In genomic region chr20:31606678-31606927, GRCh38 we compare ENCODE assay signal across 7 cellular contexts. TPM values are rescaled to one million over a fixed set of nuclear protein-coding genes. Genes with fewer than 3 reads are reported as not detected.
DNase-seq lines count a peak whose midpoint lies in the region; ATAC-seq and TF ChIP-seq lines count a peak whose summit lies in the region.

No MANE protein-coding gene starts in this region.

- H3K27me3 Mint-ChIP-seq in HFFc6 (ENCODE audit: insufficient read depth): peaks cover 38% of the 10 kb centered on the region
- peaks cover 42% of the 10 kb centered on the region for H3K27me3 Mint-ChIP-seq in activated T-helper 2 cell treated with anti-CD3 and anti-CD28 coated beads, Interferon-gamma antibody, Interleukin-2, Interleukin-4, amounts not matched to agents 10 μg/mL and 5 μg/mL and 100 μg/mL, durations not matched to agents 14 hours and 24 hours and 36 hours (ENCODE audit: low read depth)

- H3K4me1 ChIP-seq in iPS-15b (ENCODE audit: control insufficient read depth, insufficient read depth, low read length): peaks cover 23% of the 10 kb centered on the region
- peaks cover 19 to 92% (median 77%) of the 10 kb centered on the region in 6 donors for H3K4me1 ChIP-seq in spleen

- peaks cover 54% of the 10 kb centered on the region for H3K4me1 Mint-ChIP-seq in HFFc6 (ENCODE audit: low read depth)
- H3K4me1 Mint-ChIP-seq in activated T-helper 2 cell treated with anti-CD3 and anti-CD28 coated beads, Interferon-gamma antibody, Interleukin-2, Interleukin-4, amounts not matched to agents 10 μg/mL and 5 μg/mL and 100 μg/mL, durations not matched to agents 14 hours and 24 hours and 36 hours (ENCODE audit: low read depth): peaks cover 23% of the 10 kb centered on the region

- no peak for TF ChIP-seq POLR2A in spleen (IDR thresholded peaks at IDR 0.05)

- peaks cover 9% of the 10 kb centered on the region for H3K36me3 ChIP-seq in iPS-15b (ENCODE audit: control insufficient read depth, insufficient read depth, low read length)
- no peaks in the 10 kb centered on the region for H3K36me3 ChIP-seq in spleen

- peaks cover 29% of the 10 kb centered on the region for H3K36me3 Mint-ChIP-seq in HFFc6 (ENCODE audit: low read depth)
- no peaks in the 10 kb centered on the region for H3K36me3 Mint-ChIP-seq in activated T-helper 2 cell treated with anti-CD3 and anti-CD28 coated beads, Interferon-gamma antibody, Interleukin-2, Interleukin-4, amounts not matched to agents 10 μg/mL and 5 μg/mL and 100 μg/mL, durations not matched to agents 14 hours and 24 hours and 36 hours (ENCODE audit: low read depth)

- intact Hi-C loops in activated T-helper 2 cell treated with anti-CD3 and anti-CD28 coated beads, Interferon-gamma antibody, Interleukin-2, Interleukin-4, amounts not matched to agents 10 μg/mL and 5 μg/mL and 100 μg/mL, durations not matched to agents 14 hours and 24 hours and 36 hours (cut with micrococcal nuclease): no loop called here
- intact Hi-C loops in spleen (cut with DNase I; ENCODE audit: low total_unique reads): no loop called here

- H3K4me3 ChIP-seq in iPS-15b (ENCODE audit: low read depth, low read length) (peak overlapping the region; percentile 98), spleen (peak overlapping the region; percentile 65 to 94 (median 87))

- TF ChIP-seq CTCF in HFFc6 (IDR thresholded peaks at IDR 0.05): no peak
- no peak for TF ChIP-seq CTCF in spleen (IDR thresholded peaks at IDR 0.05 in 8 of 11, conservative IDR thresholded peaks at IDR 0.05 in 3 of 11)

- peak overlapping the region; percentile 99 for H3K27ac Mint-ChIP-seq in HFFc6
- no peak overlapping the region for H3K27ac Mint-ChIP-seq in activated T-helper 2 cell treated with anti-CD3 and anti-CD28 coated beads, Interferon-gamma antibody, Interleukin-2, Interleukin-4, amounts not matched to agents 10 μg/mL and 5 μg/mL and 100 μg/mL, durations not matched to agents 14 hours and 24 hours and 36 hours

- DNase-seq in HFFc6: no peak
- DNase-seq in activated T-helper 2 cell treated with anti-CD3 and anti-CD28 coated beads, Interferon-gamma antibody, Interleukin-2, Interleukin-4, amounts not matched to agents 10 μg/mL and 5 μg/mL and 100 μg/mL, durations not matched to agents 14 hours and 24 hours and 36 hours (ENCODE audit: low spot score): no peak
- no peak for DNase-seq in spleen
- DNase-seq in stimulated activated naive CD8-positive, alpha-beta T cell treated with anti-CD3 and anti-CD28 coated beads, Interleukin-15, Interleukin-2, amounts not matched to agents 100 U/mL and 50 U/mL, for 24 hours: no peak
- no peak for DNase-seq in HK-2 (ENCODE audit: unreplicated experiment)

- ATAC-seq in stimulated activated naive CD8-positive, alpha-beta T cell treated with anti-CD3 and anti-CD28 coated beads, Interleukin-15, Interleukin-2, amounts not matched to agents 100 U/mL and 50 U/mL, for 24 hours: no peak
- ATAC-seq in HG02642 (IDR thresholded peaks at IDR 0.05; ENCODE audit: poor library complexity, unreplicated experiment): no peak

- no peaks in the 10 kb centered on the region for H3K9me3 ChIP-seq in iPS-15b (ENCODE audit: control insufficient read depth, insufficient read depth, low read length)
- H3K9me3 ChIP-seq in spleen: no peaks in the 10 kb centered on the region

- WGBS in spleen, 5 donors: 58 to 76% (median 72%) methylated on average over 1 of the region's 1 CpG

- peaks cover 23% of the 10 kb centered on the region for H3K9me3 Mint-ChIP-seq in HFFc6
- H3K9me3 Mint-ChIP-seq in activated T-helper 2 cell treated with anti-CD3 and anti-CD28 coated beads, Interferon-gamma antibody, Interleukin-2, Interleukin-4, amounts not matched to agents 10 μg/mL and 5 μg/mL and 100 μg/mL, durations not matched to agents 14 hours and 24 hours and 36 hours: no peaks in the 10 kb centered on the region

- peak overlapping the region; percentile 96 for H3K4me3 Mint-ChIP-seq in HFFc6
- H3K4me3 Mint-ChIP-seq in activated T-helper 2 cell treated with anti-CD3 and anti-CD28 coated beads, Interferon-gamma antibody, Interleukin-2, Interleukin-4, amounts not matched to agents 10 μg/mL and 5 μg/mL and 100 μg/mL, durations not matched to agents 14 hours and 24 hours and 36 hours (ENCODE audit: low read depth): peak overlapping the region; percentile 21

- H3K27me3 ChIP-seq in iPS-15b (ENCODE audit: control insufficient read depth, insufficient read depth, low read length) (no peaks in the 10 kb centered on the region), spleen (replicated peaks in 1 of 7) (peaks cover 0 to 78% (median 18%) of the 10 kb centered on the region in 7 donors)

- peak overlapping the region; percentile 94 for H3K9ac ChIP-seq in iPS-15b (ENCODE audit: low read depth, low read length)

- H3K27ac ChIP-seq in spleen: peak overlapping the region in 7 of 8 donors; percentile 80 to 91 (median 87)

RNA-seq across cellular contexts. Expression of gene ID1, which starts 1.5 kb away (rescaled TPM):
- total RNA-seq in HFFc6 (2021; fragmentation: NEBNext Ultra II Directional; extraction: Animal tissue kit (Norgen Biotek cat#: 25700)): 100 to 1,000 TPM; 397 to 487 (median 452) TPM
- total RNA-seq in activated T-helper 2 cell treated with anti-CD3 and anti-CD28 coated beads, Interferon-gamma antibody, Interleukin-2, Interleukin-4, amounts not matched to agents 10 μg/mL and 5 μg/mL and 100 μg/mL, durations not matched to agents 14 hours and 24 hours and 36 hours: 1.5 and 2.1 TPM in 2 replicates
- total RNA-seq in spleen: 100 to 1,000 TPM in 5 of 7 donors, 10 to 100 TPM in 2; 77.1 to 222 (median 124) TPM
- polyA plus RNA-seq in spleen: 100 to 1,000 TPM in 2 of 3 donors, 10 to 100 TPM in 1; 47.6 to 131 (median 122) TPM

RNA-seq across cellular contexts. Expression of gene COX4I2, which starts 31.1 kb away (rescaled TPM):
- not detected for total RNA-seq in HFFc6 (2021; fragmentation: NEBNext Ultra II Directional; extraction: Animal tissue kit (Norgen Biotek cat#: 25700))
- total RNA-seq in activated T-helper 2 cell treated with anti-CD3 and anti-CD28 coated beads, Interferon-gamma antibody, Interleukin-2, Interleukin-4, amounts not matched to agents 10 μg/mL and 5 μg/mL and 100 μg/mL, durations not matched to agents 14 hours and 24 hours and 36 hours: not detected in 2 replicates
- 1 to 10 TPM in 3 of 7 donors, not detected in 4; 1.1 to 1.5 (median 1.5) TPM for total RNA-seq in spleen
- 1 to 10 TPM; 1.9 to 4.6 (median 2.0) TPM for polyA plus RNA-seq in spleen

Comparison
In these comparisons a context has a peak if more than half of its experiments do, and no peak if none do; other contexts are left out.
1. RNA of gene ID1, which starts 1.5 kb away (total RNA-seq): 397 to 487 TPM in HFFc6 and 77.1 to 222 TPM in spleen; 1.5 to 2.1 TPM in activated T-helper 2 cell treated with anti-CD3 and anti-CD28 coated beads, Interferon-gamma antibody, Interleukin-2, Interleukin-4, amounts not matched to agents 10 μg/mL and 5 μg/mL and 100 μg/mL, durations not matched to agents 14 hours and 24 hours and 36 hours; every median in the first group is over 10 times any median in the second.